12 cellular contexts compared by ENCODE assay signal in genomic region chr12:117395766-117396165, GRCh38. TPM values are rescaled to one million over a fixed set of nuclear protein-coding genes. Genes with fewer than 3 reads are reported as not detected.
"Had no signal": no experiment of that assay in that cellular context is flagged by ENCODE, and none has a peak within 500 bp of the region (broad histone marks: within the 10 kb centered on the region; RNA-seq: fewer than 3 reads in every experiment).

No MANE protein-coding gene starts in this region.

- H3K27ac ChIP-seq: GM23248 had no signal

- FAIRE-seq: H1, H54 had no signal

- H3K4me3 ChIP-seq: GM23248, GM23338, HAP-1 had no signal

- DNase-seq: GM23248, GOT3, H7, H9, HCEC 1CT, HFFc6 had no signal

- ATAC-seq: GM23338, HCT116 had no signal

- H3K9me3 ChIP-seq: HAP-1 had no signal

- H3K4me2 ChIP-seq: GM23338 had no signal

- H3K36me3 ChIP-seq: HAP-1 had no signal

- H2AFZ ChIP-seq: GM23248, GM23338 had no signal

- H3K9ac ChIP-seq: GM23248 had no signal

- H3K4me1 ChIP-seq: HAP-1 had no signal

RNA-seq across cellular contexts. Expression of gene NOS1, which starts 34.3 kb away (rescaled TPM):
- total RNA-seq: GM23248, H4, HFFc6 had no signal
- polyA plus RNA-seq: GM23248 had no signal
